In genomic region chr1:18011703-18012102, GRCh38 we compare ENCODE assay signal across 32 cellular contexts.
"Had no signal": no experiment of that assay in that cellular context is flagged by ENCODE, and none has a peak within 500 bp of the region (broad histone marks: within the 10 kb centered on the region; RNA-seq: fewer than 3 reads in every experiment).

No MANE protein-coding gene starts in this region.

- H3K36me3 ChIP-seq: MG63 had no signal

- H3K4me3 ChIP-seq: MG63 had no signal

- H3K27ac ChIP-seq: KMS-11 had no signal

- H3K4me2 ChIP-seq: KMS-11 had no signal

- H3K9ac ChIP-seq: KMS-11 had no signal

- DNase-seq: Karpas-422, Kasumi-1, MG63, MM.1S, MV-4-11, NCI-H1048, NCI-H1092, NCI-H1092 treated with DMSO at 0.1 percent for 48 hours, NCI-H1105, NCI-H1105 treated with DMSO at 0.1 percent for 48 hours, NCI-H1417, NCI-H1417 treated with DMSO at 0.1 percent for 48 hours, NCI-H1436, NCI-H1436 treated with DMSO at 0.1 percent for 48 hours, NCI-H146, NCI-H1694 treated with DMSO at 0.1 percent for 48 hours, NCI-H187, NCI-H187 treated with DMSO at 0.1 percent for 48 hours, NCI-H1930, NCI-H2029, NCI-H2029 treated with DMSO at 0.1 percent for 48 hours, NCI-H2081, NCI-H2081 treated with DMSO at 0.1 percent for 48 hours, NCI-H2107, NCI-H2171 treated with DMSO at 0.1 percent for 48 hours, NCI-H2227 treated with DMSO at 0.1 percent for 48 hours, NCI-H226, NCI-H345, NCI-H446, NCI-H446 treated with DMSO at 0.1 percent for 48 hours, NCI-H510A had no signal
